16 cellular contexts compared by ENCODE assay signal in genomic region chr10:56836659-56837058, GRCh38.
"Had no signal": no experiment of that assay in that cellular context is flagged by ENCODE, and none has a peak within 500 bp of the region (broad histone marks: within the 10 kb centered on the region; RNA-seq: fewer than 3 reads in every experiment).

No MANE protein-coding gene starts in this region.

- H3K4me1 Mint-ChIP-seq: activated CD4-positive, alpha-beta T cell treated with anti-CD3 and anti-CD28 coated beads, Interleukin-2, amount 10 ng/mL, durations not matched to agents 7 days and 5 days; activated naive CD4-positive, alpha-beta T cell treated with anti-CD3 and anti-CD28 coated beads, Interleukin-2, amount 10 ng/mL, durations not matched to agents 7 days and 5 days; activated naive CD8-positive, alpha-beta T cell treated with anti-CD3 and anti-CD28 coated beads, Interleukin-2, amount 50 U/mL, for 24 hours; brain; naive thymus-derived CD8-positive, alpha-beta T cell had no signal

- H3K4me3 Mint-ChIP-seq: activated CD4-positive, alpha-beta T cell treated with anti-CD3 and anti-CD28 coated beads, Interleukin-2, amount 10 ng/mL, durations not matched to agents 7 days and 5 days; activated naive CD4-positive, alpha-beta T cell treated with anti-CD3 and anti-CD28 coated beads, Interleukin-2, amount 10 ng/mL, durations not matched to agents 7 days and 5 days; activated naive CD8-positive, alpha-beta T cell treated with anti-CD3 and anti-CD28 coated beads, Interleukin-2, amount 50 U/mL, for 24 hours; activated T-cell treated with anti-CD3 and anti-CD28 coated beads, Interleukin-2, amount 50 U/mL, for 4 hours; brain; naive thymus-derived CD8-positive, alpha-beta T cell; stimulated activated naive CD8-positive, alpha-beta T cell treated with anti-CD3 and anti-CD28 coated beads, Interleukin-15, Interleukin-2, amounts not matched to agents 100 ng/mL and 50 ng/mL, for 24 hours; type B pancreatic cell had no signal

- H3K36me3 Mint-ChIP-seq: activated naive CD4-positive, alpha-beta T cell treated with anti-CD3 and anti-CD28 coated beads, Interleukin-2, amount 10 ng/mL, durations not matched to agents 7 days and 5 days; brain; naive thymus-derived CD8-positive, alpha-beta T cell; type B pancreatic cell had no signal

- H3K27me3 Mint-ChIP-seq: activated CD4-positive, alpha-beta T cell treated with anti-CD3 and anti-CD28 coated beads, Interleukin-2, amount 10 ng/mL, durations not matched to agents 7 days and 5 days; activated naive CD4-positive, alpha-beta T cell treated with anti-CD3 and anti-CD28 coated beads, Interleukin-2, amount 10 ng/mL, durations not matched to agents 7 days and 5 days; activated naive CD8-positive, alpha-beta T cell treated with anti-CD3 and anti-CD28 coated beads, Interleukin-2, amount 50 U/mL, for 24 hours; brain; naive thymus-derived CD8-positive, alpha-beta T cell; stimulated activated naive CD8-positive, alpha-beta T cell treated with anti-CD3 and anti-CD28 coated beads, Interleukin-15, Interleukin-2, amounts not matched to agents 100 ng/mL and 50 ng/mL, for 24 hours; type B pancreatic cell had no signal

- H3K27ac Mint-ChIP-seq: activated CD4-positive, alpha-beta T cell treated with anti-CD3 and anti-CD28 coated beads, Interleukin-2, amount 10 ng/mL, durations not matched to agents 7 days and 5 days; activated naive CD4-positive, alpha-beta T cell treated with anti-CD3 and anti-CD28 coated beads, Interleukin-2, amount 10 ng/mL, durations not matched to agents 7 days and 5 days; activated naive CD8-positive, alpha-beta T cell treated with anti-CD3 and anti-CD28 coated beads, Interleukin-2, amount 50 U/mL, for 24 hours; brain; naive thymus-derived CD8-positive, alpha-beta T cell; stimulated activated naive CD8-positive, alpha-beta T cell treated with anti-CD3 and anti-CD28 coated beads, Interleukin-15, Interleukin-2, amounts not matched to agents 100 ng/mL and 50 ng/mL, for 24 hours; type B pancreatic cell had no signal

- H3K9me3 Mint-ChIP-seq: brain; stimulated activated naive CD8-positive, alpha-beta T cell treated with anti-CD3 and anti-CD28 coated beads, Interleukin-15, Interleukin-2, amounts not matched to agents 100 ng/mL and 50 ng/mL, for 24 hours; type B pancreatic cell had no signal

- DNase-seq: activated CD4-positive, alpha-beta T cell treated with anti-CD3 and anti-CD28 coated beads, Interleukin-2, amount 10 ng/mL, durations not matched to agents 7 days and 5 days; activated CD8-positive, alpha-beta memory T cell treated with anti-CD3 and anti-CD28 coated beads, Interleukin-2, amount 50 U/mL, for 4 hours; activated naive CD4-positive, alpha-beta T cell treated with anti-CD3 and anti-CD28 coated beads, Interleukin-2, amount 10 ng/mL, durations not matched to agents 7 days and 5 days; activated naive CD8-positive, alpha-beta T cell treated with anti-CD3 and anti-CD28 coated beads, Interleukin-2, amount 50 U/mL, for 24 hours; activated T-cell treated with anti-CD3 and anti-CD28 coated beads, Interleukin-2, amount 50 U/mL, for 4 hours; anterior cingulate cortex; caudate nucleus; left ventricle myocardium superior; mucosa of descending colon; naive thymus-derived CD8-positive, alpha-beta T cell; ovary; psoas muscle; right cardiac atrium had no signal

- ATAC-seq: activated naive CD8-positive, alpha-beta T cell treated with anti-CD3 and anti-CD28 coated beads, Interleukin-2, amount 50 U/mL, for 24 hours; activated T-cell treated with anti-CD3 and anti-CD28 coated beads, Interleukin-2, amount 50 U/mL, for 4 hours; left ventricle myocardium superior; mucosa of descending colon; naive thymus-derived CD8-positive, alpha-beta T cell; psoas muscle; right cardiac atrium had no signal
